Comparison of ENCODE assay signal across 2 cellular contexts in genomic region chr21:44969066-44969649, GRCh38.
TF ChIP-seq lines count a peak whose summit lies in the region.

No MANE protein-coding gene starts in this region.

TF ChIP-seq in SK-N-SH, 30 proteins besides CTCF, POLR2A, EP300 and RAD21 (continued from another document):
- no peak for TF ChIP-seq PBX3 (IDR thresholded peaks at IDR 0.05)

TF ChIP-seq in SK-N-SH treated with all-trans-retinoic acid at 6 μM for 48 hours, 23 proteins besides CTCF, POLR2A, EP300 and RAD21 (continued from another document):
- no peak for TF ChIP-seq PATZ1 (CRISPR knock-in tag; IDR thresholded peaks at IDR 0.05; ENCODE audit: borderline replicate concordance)
- no peak for TF ChIP-seq RARB (CRISPR knock-in tag; IDR thresholded peaks at IDR 0.05)
- no peak for TF ChIP-seq CREB5 (CRISPR knock-in tag; IDR thresholded peaks at IDR 0.05; ENCODE audit: low read depth)
- TF ChIP-seq SNAI2 (CRISPR knock-in tag; IDR thresholded peaks at IDR 0.05), result no peak
